Comparison of ENCODE assay signal across 28 cellular contexts in genomic region chr9:98419260-98419603, GRCh38.
"Had no signal": no experiment of that assay in that cellular context is flagged by ENCODE, and none has a peak within 500 bp of the region (broad histone marks: within the 10 kb centered on the region; RNA-seq: fewer than 3 reads in every experiment).

No MANE protein-coding gene starts in this region.

- H3K27ac ChIP-seq: coronary artery, esophagus squamous epithelium, lower lobe of right lung, neutrophil, prostate gland, sigmoid colon, thoracic aorta, tibial nerve, upper lobe of right lung, uterus had no signal

- H3K27ac Mint-ChIP-seq: immature natural killer cell; natural killer cell; stimulated activated effector memory CD8-positive, alpha-beta T cell treated with anti-CD3 and anti-CD28 coated beads, Interleukin-12 subunit alpha, Interleukin-12 subunit beta, amount 100 ng/mL, for 72 hours had no signal

- ATAC-seq: left colon; left ventricle myocardium superior; lower lobe of right lung; natural killer cell; right cardiac atrium; stimulated activated effector memory CD8-positive, alpha-beta T cell treated with anti-CD3 and anti-CD28 coated beads, Interleukin-12 subunit alpha, Interleukin-12 subunit beta, amount 100 ng/mL, for 72 hours; stimulated activated naive CD8-positive, alpha-beta T cell treated with anti-CD3 and anti-CD28 coated beads, Interleukin-15, Interleukin-2, amounts not matched to agents 100 U/mL and 50 U/mL, for 24 hours; upper lobe of right lung had no signal

- H3K4me1 Mint-ChIP-seq: immature natural killer cell; natural killer cell; neural crest cell; stimulated activated effector memory CD8-positive, alpha-beta T cell treated with anti-CD3 and anti-CD28 coated beads, Interleukin-12 subunit alpha, Interleukin-12 subunit beta, amount 100 ng/mL, for 72 hours had no signal

- H3K4me1 ChIP-seq: esophagus squamous epithelium, lower lobe of right lung, prostate gland, sigmoid colon, tibial nerve, upper lobe of right lung, uterus had no signal

- H3K27me3 ChIP-seq: neutrophil, sigmoid colon, tibial nerve, upper lobe of right lung, uterus had no signal

- H3K4me3 ChIP-seq: coronary artery, esophagus squamous epithelium, lower lobe of right lung, prostate gland, sigmoid colon, thoracic aorta, tibial nerve, upper lobe of right lung, uterus had no signal

- H3K9me3 ChIP-seq: esophagus squamous epithelium, lower lobe of right lung, neutrophil, prostate gland, sigmoid colon, thoracic aorta, upper lobe of right lung, uterus had no signal

- H3K36me3 Mint-ChIP-seq: immature natural killer cell; natural killer cell; stimulated activated effector memory CD8-positive, alpha-beta T cell treated with anti-CD3 and anti-CD28 coated beads, Interleukin-12 subunit alpha, Interleukin-12 subunit beta, amount 100 ng/mL, for 72 hours had no signal

- FAIRE-seq: endometrium had no signal

- H3K9me3 Mint-ChIP-seq: immature natural killer cell; natural killer cell; stimulated activated effector memory CD8-positive, alpha-beta T cell treated with anti-CD3 and anti-CD28 coated beads, Interleukin-12 subunit alpha, Interleukin-12 subunit beta, amount 100 ng/mL, for 72 hours had no signal

- DNase-seq: dermis blood vessel endothelial cell; effector memory CD4-positive, alpha-beta T cell; erythroblast; esophagus squamous epithelium; foreskin melanocyte; hypothalamus; immature natural killer cell; islet precursor cell; kidney glomerular epithelial cell; left colon; left ventricle myocardium superior; lower lobe of right lung; natural killer cell; right cardiac atrium; sigmoid colon; stimulated activated CD4-positive, alpha-beta T cell treated with anti-CD3 and anti-CD28 coated beads, Interleukin-2, amount 100 ng/mL, for 24 hours; stimulated activated CD4-positive, alpha-beta T cell treated with anti-CD3 and anti-CD28 coated beads, Interleukin-4, amount 100 ng/mL, for 24 hours; stimulated activated naive CD8-positive, alpha-beta T cell treated with anti-CD3 and anti-CD28 coated beads, Interleukin-15, Interleukin-2, amounts not matched to agents 100 U/mL and 50 U/mL, for 24 hours; upper lobe of right lung; uterus had no signal

- H3K4me3 Mint-ChIP-seq: immature natural killer cell; natural killer cell; neural crest cell; stimulated activated effector memory CD8-positive, alpha-beta T cell treated with anti-CD3 and anti-CD28 coated beads, Interleukin-12 subunit alpha, Interleukin-12 subunit beta, amount 100 ng/mL, for 72 hours had no signal

- H3K36me3 ChIP-seq: esophagus squamous epithelium, lower lobe of right lung, neutrophil, prostate gland, sigmoid colon, thoracic aorta, tibial nerve, upper lobe of right lung, uterus had no signal
